In genomic region chr3:69320867-69321266, GRCh38 we compare ENCODE assay signal across 9 cellular contexts.
DNase-seq lines count a peak whose midpoint lies in the region; ATAC-seq, FAIRE-seq and TF ChIP-seq lines count a peak whose summit lies in the region.
"Had no signal": no experiment of that assay in that cellular context is flagged by ENCODE, and none has a peak within 500 bp of the region (broad histone marks: within the 10 kb centered on the region; RNA-seq: fewer than 3 reads in every experiment).

No MANE protein-coding gene starts in this region.

- intact Hi-C loops in K562 (cut with micrococcal nuclease): no loop called here
- intact Hi-C loops in spleen (cut with DNase I; ENCODE audit: low total_unique reads): loop anchor here (5.0 kb wide), 1 partner anchor 91 kb away; no protein-coding TSS in a partner anchor

- H3K36me3 ChIP-seq in K562 (ENCODE audit: control insufficient read depth, insufficient read depth, low read length) (no peaks in the 10 kb centered on the region), spleen (no peaks in the 10 kb centered on the region)

- H2AFZ ChIP-seq in K562 (ENCODE audit: low read depth, low read length): no peak overlapping the region

- H3K79me2 ChIP-seq in K562 (ENCODE audit: control insufficient read depth, insufficient read depth, low read length): no peaks in the 10 kb centered on the region

- no peak for TF ChIP-seq RAD21 in K562 (CRISPR knock-in tag; conservative IDR thresholded peaks at IDR 0.05 in 1 of 2, IDR thresholded peaks at IDR 0.05 in 1 of 2)

- 2% methylated on average over 4 of the region's 4 CpGs for WGBS in K562 (ENCODE audit: insufficient coverage, low coverage, missing lambda C conversion rate)
- 14 to 47% (median 36%) methylated on average over 4 of the region's 4 CpGs for WGBS in spleen, 5 donors

- H3K36me3 Mint-ChIP-seq in activated naive CD4-positive, alpha-beta T cell treated with anti-CD3 and anti-CD28 coated beads, Interleukin-2, amount 10 ng/mL, durations not matched to agents 7 days and 5 days: peaks cover 1% of the 10 kb centered on the region

- H3K9me3 Mint-ChIP-seq in activated naive CD4-positive, alpha-beta T cell treated with anti-CD3 and anti-CD28 coated beads, Interleukin-2, amount 10 ng/mL, durations not matched to agents 7 days and 5 days: no peaks in the 10 kb centered on the region

- H3K9ac ChIP-seq in K562 (ENCODE audit: insufficient read depth in 1 of 2, low read depth in 2 of 2, low read length in 2 of 2): no peak overlapping the region

- peak; percentile 12 for DNase-seq in GM19239 (ENCODE audit: insufficient read length, low spot score)
- DNase-seq in K562 (ENCODE audit: extremely low read depth in 1 of 4, low spot score in 3 of 4): no peak
- DNase-seq in spleen: no peak
- no peak for DNase-seq in activated naive CD4-positive, alpha-beta T cell treated with anti-CD3 and anti-CD28 coated beads, Interleukin-2, amount 10 ng/mL, durations not matched to agents 7 days and 5 days
- DNase-seq in T-helper 9 cell: no peak
- DNase-seq in GM19240 (ENCODE audit: insufficient read length, low spot score): no peak
- no peak for DNase-seq in H4 (ENCODE audit: low spot score)
- DNase-seq: NCI-H526 treated with DMSO at 0.1 percent for 48 hours had no signal

- H3K9me3 ChIP-seq in K562 (replicated peaks; ENCODE audit: control insufficient read depth, insufficient read depth, low read depth, low read length) (no peaks in the 10 kb centered on the region), spleen (no peaks in the 10 kb centered on the region)

- no peaks in the 10 kb centered on the region for H3K27me3 Mint-ChIP-seq in activated naive CD4-positive, alpha-beta T cell treated with anti-CD3 and anti-CD28 coated beads, Interleukin-2, amount 10 ng/mL, durations not matched to agents 7 days and 5 days

- CTCF ChIA-PET in K562 (lab: Yijun Ruan, JAX; ENCODE audit: low intra/inter-chr PET ratio): no interaction called here
- CTCF ChIA-PET in activated naive CD4-positive, alpha-beta T cell treated with anti-CD3 and anti-CD28 coated beads, Interleukin-2, amount 10 ng/mL, durations not matched to agents 7 days and 5 days (lab: Charles Lee): interaction anchor here (1.7 to 4.5 kb wide), 6 partner anchors 9 to 160 kb away, joined by 5 to 30 read pairs (median 14); partner anchors contain the start of gene FRMD4B

- H3K27ac ChIP-seq in K562 (ENCODE audit: extremely low read depth, low read depth, low read length) (no peak overlapping the region), spleen (peak overlapping the region in 6 of 8 donors; percentile 47 to 73 (median 61))

- ATAC-seq in HG03108 (IDR thresholded peaks at IDR 0.05; ENCODE audit: unreplicated experiment) (peak; percentile 60), K562 (no peak)

- H3K4me1 ChIP-seq in K562 (replicated peaks in 1 of 2; ENCODE audit: control insufficient read depth in 2 of 2, insufficient read depth in 2 of 2, low read length in 2 of 2) (no peaks in the 10 kb centered on the region), spleen (peaks cover 9 to 50% (median 26%) of the 10 kb centered on the region in 6 donors)

- no peak overlapping the region for H3K4me2 ChIP-seq in K562 (ENCODE audit: insufficient read depth, low read length)

- POLR2A ChIA-PET in K562 (lab: Yijun Ruan, JAX): interaction anchor here (0.6 kb wide), 1 partner anchor 47 kb away, joined by 3 read pairs; no protein-coding TSS in a partner anchor

- H3K9me1 ChIP-seq in K562 (ENCODE audit: control insufficient read depth, insufficient read depth, low read length): no peaks in the 10 kb centered on the region

- in situ Hi-C loops in K562 (cut with MboI): no loop called here

- H3K4me3 ChIP-seq in K562 (no peak overlapping the region), spleen (peak overlapping the region in 2 of 8 donors; percentile 6 to 18)

- FAIRE-seq in GM19239 (lab: Jason Lieb, UNC) (peak; percentile 58), K562 (lab: Jason Lieb, UNC) (no peak)

- no peak overlapping the region for H3K4me3 Mint-ChIP-seq in activated naive CD4-positive, alpha-beta T cell treated with anti-CD3 and anti-CD28 coated beads, Interleukin-2, amount 10 ng/mL, durations not matched to agents 7 days and 5 days

- H4K20me1 ChIP-seq in K562 (replicated peaks; ENCODE audit: control insufficient read depth, insufficient read depth, low read length): no peaks in the 10 kb centered on the region

- no TSS peak for BruUV-seq in K562 (replicated peaks; lab: Mats Ljungman, UMichigan)

- TF ChIP-seq CTCF in K562 (IDR thresholded peaks at IDR 0.05 in 2 of 3, conservative IDR thresholded peaks at IDR 0.05 in 1 of 3; ENCODE audit: insufficient read depth in 2 of 3, low read depth in 1 of 3, low read length in 3 of 3) (no peak), spleen (IDR thresholded peaks at IDR 0.05 in 8 of 11, conservative IDR thresholded peaks at IDR 0.05 in 3 of 11) (no peak)

- H3K4me1 Mint-ChIP-seq in activated naive CD4-positive, alpha-beta T cell treated with anti-CD3 and anti-CD28 coated beads, Interleukin-2, amount 10 ng/mL, durations not matched to agents 7 days and 5 days: peaks cover 11% of the 10 kb centered on the region

- H3K27me3 ChIP-seq in K562 (ENCODE audit: control insufficient read depth in 2 of 2, insufficient read depth in 2 of 2, low read length in 2 of 2) (no peaks in the 10 kb centered on the region; a peak in 1 of 5 replicates), spleen (replicated peaks in 1 of 7) (no peaks in the 10 kb centered on the region)

- H3K27ac Mint-ChIP-seq in activated naive CD4-positive, alpha-beta T cell treated with anti-CD3 and anti-CD28 coated beads, Interleukin-2, amount 10 ng/mL, durations not matched to agents 7 days and 5 days: no peak overlapping the region

- TF ChIP-seq POLR2A in K562 (conservative IDR thresholded peaks at IDR 0.05): no peak
- TF ChIP-seq POLR2A in spleen (IDR thresholded peaks at IDR 0.05): no peak

- TF ChIP-seq EP300 in K562 (IDR thresholded peaks at IDR 0.05; ENCODE audit: low read length): no peak

TF ChIP-seq in K562, 482 proteins besides CTCF, POLR2A, EP300 and RAD21:
- peak; percentile 36; the same call in 1 of the 2 replicates for TF ChIP-seq NFIC (IDR thresholded peaks at IDR 0.05)
- TF ChIP-seq HMBOX1 (IDR thresholded peaks at IDR 0.05): no peak
